In the genomic region with DNA sequence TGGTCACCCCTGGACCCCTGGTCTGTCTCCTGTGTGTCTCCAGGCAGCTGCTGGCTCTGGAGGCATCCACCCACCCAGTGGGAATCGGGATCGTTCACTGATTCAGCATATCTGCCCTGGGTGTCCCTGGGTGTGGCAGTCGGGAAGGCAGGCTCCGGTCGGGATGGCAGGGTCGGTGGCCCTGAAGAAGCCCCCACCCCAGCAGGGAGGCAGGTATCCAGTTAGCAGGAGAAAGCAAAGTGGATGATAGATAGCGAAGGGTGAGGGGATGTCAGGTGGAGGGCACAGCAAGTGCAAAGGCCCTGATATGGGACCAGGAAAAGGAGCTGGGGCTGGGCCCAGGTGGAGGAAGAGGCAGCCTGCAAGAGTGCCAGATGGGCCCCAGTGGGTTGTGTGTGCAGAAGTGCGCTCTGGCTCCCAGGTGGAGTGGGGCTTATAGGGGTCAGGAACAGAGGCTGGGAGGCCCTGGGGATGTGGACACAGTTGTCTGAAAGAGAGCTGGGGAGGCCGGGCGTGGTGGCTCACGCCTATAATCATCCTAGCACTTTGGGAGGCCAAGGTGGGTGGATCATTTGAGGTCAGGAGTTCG, we compare ENCODE assay signal across 11 cellular contexts. TPM values are rescaled to one million over a fixed set of nuclear protein-coding genes. Genes with fewer than 3 reads are reported as not detected.
DNase-seq lines count a peak whose midpoint lies in the region; ATAC-seq and TF ChIP-seq lines count a peak whose summit lies in the region.
"Had no signal": no experiment of that assay in that cellular context is flagged by ENCODE, and none has a peak within 500 bp of the region (broad histone marks: within the 10 kb centered on the region; RNA-seq: fewer than 3 reads in every experiment).

No MANE protein-coding gene starts in this region.

- H3K9me2 ChIP-seq in SK-N-SH = no peaks in the 10 kb centered on the region

- TF ChIP-seq RAD21 in SK-N-SH (IDR thresholded peaks at IDR 0.05; ENCODE audit: low read length) = no peak

- peaks cover 28 to 46% of the 10 kb centered on the region in 2 experiments; a peak in 3 of 4 replicates for H3K4me1 ChIP-seq in SK-N-SH (ENCODE audit: control insufficient read depth in 1 of 2, insufficient read depth in 2 of 2, low read depth in 1 of 2, low read length in 1 of 2)
- peaks cover 0 to 79% (median 64%) of the 10 kb centered on the region in 4 donors for H3K4me1 ChIP-seq in sigmoid colon

- no peak overlapping the region for H3K27ac Mint-ChIP-seq in endothelial cell (ENCODE audit: unreplicated experiment)

- TF ChIP-seq CTCF in SK-N-SH (IDR thresholded peaks at IDR 0.05) (no peak), RWPE1 (conservative IDR thresholded peaks at IDR 0.05; ENCODE audit: low read depth) (no peak), endothelial cell (IDR thresholded peaks at IDR 0.05; ENCODE audit: unreplicated experiment) (no peak), sigmoid colon (IDR thresholded peaks at IDR 0.05) (no peak), lower leg skin (IDR thresholded peaks at IDR 0.05) (no peak)

- CTCF ChIA-PET in SK-N-SH (lab: Yijun Ruan, JAX) (interaction anchor here (1.2 to 7.3 kb wide), 5 partner anchors 10 to 142 kb away, joined by 3 to 64 read pairs (median 10); a partner anchor contains a TSS), RWPE1 (lab: Yijun Ruan, JAX) (interaction anchor here (1.1 kb wide), 1 partner anchor 10 kb away, joined by 3 read pairs; no protein-coding TSS in a partner anchor)

- H3K4me3 ChIP-seq in SK-N-SH (ENCODE audit: low read depth in 2 of 2, low read length in 1 of 2) = peak overlapping the region in 1 of 2 experiments; percentile 68; a peak in 1 of 4 replicates
- no peak overlapping the region for H3K4me3 ChIP-seq in sigmoid colon
- H3K4me3 ChIP-seq in lower leg skin (ENCODE audit: low read depth, poor library complexity, severe bottlenecking) = no peak overlapping the region

- 90% methylated on average over 12 of the region's 12 CpGs for WGBS in SK-N-SH (ENCODE audit: low lambda C conversion rate)
- WGBS in sigmoid colon, 2 donors = 56 to 75% methylated on average over 12 of the region's 12 CpGs
- WGBS in lower leg skin, 2 donors = 56 to 60% methylated on average over 12 of the region's 12 CpGs

- peaks cover 59% of the 10 kb centered on the region for H3K79me2 ChIP-seq in SK-N-SH (ENCODE audit: insufficient read depth)

- peak overlapping the region; percentile 90; the same call in 1 of the 2 replicates for H3K4me2 ChIP-seq in SK-N-SH

- H3F3A ChIP-seq in SK-N-SH (replicated peaks; ENCODE audit: insufficient read depth) = peaks cover 13% of the 10 kb centered on the region

- H3K9me3 Mint-ChIP-seq in endothelial cell (ENCODE audit: unreplicated experiment) = no peaks in the 10 kb centered on the region

- H3K4me3 Mint-ChIP-seq in endothelial cell (ENCODE audit: unreplicated experiment) = peak overlapping the region; percentile 56

- H3K36me3 Mint-ChIP-seq in endothelial cell (ENCODE audit: low read depth, unreplicated experiment) = no peaks in the 10 kb centered on the region

- TF ChIP-seq POLR2A in sigmoid colon (IDR thresholded peaks at IDR 0.05) (no peak), lower leg skin (IDR thresholded peaks at IDR 0.05) (no peak)

- TF ChIP-seq EP300 in SK-N-SH (IDR thresholded peaks at IDR 0.05; ENCODE audit: borderline replicate concordance in 1 of 2, low read depth in 1 of 2, low read length in 1 of 2) = no peak
- TF ChIP-seq EP300 in sigmoid colon (IDR thresholded peaks at IDR 0.05) = no peak

- no peak for ATAC-seq in SK-N-SH treated with all-trans-retinoic acid at 6 μM for 48 hours
- ATAC-seq: heart left ventricle had no signal

- H3K27me3 Mint-ChIP-seq in endothelial cell (ENCODE audit: unreplicated experiment) = peaks cover 30% of the 10 kb centered on the region

- no peak overlapping the region for H3K9ac ChIP-seq in SK-N-SH

- peaks cover 15% of the 10 kb centered on the region for H3K4me1 Mint-ChIP-seq in endothelial cell (ENCODE audit: unreplicated experiment)

- intact Hi-C loops in sigmoid colon (cut with DNase I) (no loop called here), lower leg skin (cut with DNase I; ENCODE audit: low total_unique reads) (no loop called here)

- no peaks in the 10 kb centered on the region for H3K9me3 ChIP-seq in SK-N-SH
- H3K9me3 ChIP-seq in sigmoid colon = no peaks in the 10 kb centered on the region
- H3K9me3 ChIP-seq: heart left ventricle, neutrophil had no signal

- H4K20me1 ChIP-seq in SK-N-SH (ENCODE audit: insufficient read depth) = peaks cover 51% of the 10 kb centered on the region

- H2AFZ ChIP-seq in SK-N-SH (ENCODE audit: low read depth) = no peak overlapping the region

- H3K36me3 ChIP-seq in SK-N-SH (replicated peaks in 1 of 2; ENCODE audit: control insufficient read depth in 1 of 2, insufficient read depth in 2 of 2, low read length in 1 of 2) (peaks cover 0 to 5% of the 10 kb centered on the region in 2 experiments), sigmoid colon (no peaks in the 10 kb centered on the region)
- H3K36me3 ChIP-seq: heart left ventricle, neutrophil had no signal

- POLR2A ChIA-PET in SK-N-SH (lab: Yijun Ruan, JAX) = no interaction called here
- POLR2A ChIA-PET in RWPE1 (lab: Yijun Ruan, JAX; ENCODE audit: low non-redundant PET) = interaction anchor here (0.5 to 0.6 kb wide), 2 partner anchors 147 to 230 kb away, joined by 3 to 9 read pairs; a partner anchor contains a TSS

- H3K27ac ChIP-seq in SK-N-SH (ENCODE audit: low read depth in 2 of 2, low read length in 1 of 2) = no peak overlapping the region; a peak in 1 of 4 replicates
- peak overlapping the region; percentile 86 for H3K27ac ChIP-seq in RWPE1
- H3K27ac ChIP-seq in sigmoid colon = peak overlapping the region; percentile 28 to 87 (median 83)
- H3K27ac ChIP-seq: neutrophil had no signal

- H3K27me3 ChIP-seq in SK-N-SH (ENCODE audit: insufficient read depth) = no peaks in the 10 kb centered on the region
- H3K27me3 ChIP-seq in sigmoid colon = peaks cover 0 to 22% (median 3%) of the 10 kb centered on the region in 3 donors

- no peak for DNase-seq in SK-N-SH
- no peak for DNase-seq in RWPE1 (ENCODE audit: low spot score)
- DNase-seq in endothelial cell (ENCODE audit: low spot score) = no peak
- DNase-seq in sigmoid colon = no peak
- DNase-seq in lower leg skin (ENCODE audit: low spot score in 2 of 2) = no peak
- no peak for DNase-seq in NCI-H345 treated with DMSO at 0.1 percent for 48 hours (lab: John Stamatoyannopoulos, UW; ENCODE audit: unreplicated experiment)
- DNase-seq in NAMALWA (ENCODE audit: low spot score) = no peak
- DNase-seq: NCI-H226 had no signal

TF ChIP-seq in SK-N-SH, 30 proteins besides CTCF, POLR2A, EP300 and RAD21 (continues in another document):
- TF ChIP-seq, protein P1, sequence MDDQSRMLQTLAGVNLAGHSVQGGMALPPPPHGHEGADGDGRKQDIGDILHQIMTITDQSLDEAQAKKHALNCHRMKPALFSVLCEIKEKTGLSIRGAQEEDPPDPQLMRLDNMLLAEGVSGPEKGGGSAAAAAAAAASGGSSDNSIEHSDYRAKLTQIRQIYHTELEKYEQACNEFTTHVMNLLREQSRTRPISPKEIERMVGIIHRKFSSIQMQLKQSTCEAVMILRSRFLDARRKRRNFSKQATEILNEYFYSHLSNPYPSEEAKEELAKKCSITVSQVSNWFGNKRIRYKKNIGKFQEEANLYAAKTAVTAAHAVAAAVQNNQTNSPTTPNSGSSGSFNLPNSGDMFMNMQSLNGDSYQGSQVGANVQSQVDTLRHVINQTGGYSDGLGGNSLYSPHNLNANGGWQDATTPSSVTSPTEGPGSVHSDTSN (IDR thresholded peaks at IDR 0.05) = no peak
- no peak for TF ChIP-seq NFIC (IDR thresholded peaks at IDR 0.05; ENCODE audit: borderline replicate concordance)

TF ChIP-seq in SK-N-SH treated with all-trans-retinoic acid at 6 μM for 48 hours, 23 proteins besides CTCF, POLR2A, EP300 and RAD21 (continues in another document):
- TF ChIP-seq, protein P2, sequence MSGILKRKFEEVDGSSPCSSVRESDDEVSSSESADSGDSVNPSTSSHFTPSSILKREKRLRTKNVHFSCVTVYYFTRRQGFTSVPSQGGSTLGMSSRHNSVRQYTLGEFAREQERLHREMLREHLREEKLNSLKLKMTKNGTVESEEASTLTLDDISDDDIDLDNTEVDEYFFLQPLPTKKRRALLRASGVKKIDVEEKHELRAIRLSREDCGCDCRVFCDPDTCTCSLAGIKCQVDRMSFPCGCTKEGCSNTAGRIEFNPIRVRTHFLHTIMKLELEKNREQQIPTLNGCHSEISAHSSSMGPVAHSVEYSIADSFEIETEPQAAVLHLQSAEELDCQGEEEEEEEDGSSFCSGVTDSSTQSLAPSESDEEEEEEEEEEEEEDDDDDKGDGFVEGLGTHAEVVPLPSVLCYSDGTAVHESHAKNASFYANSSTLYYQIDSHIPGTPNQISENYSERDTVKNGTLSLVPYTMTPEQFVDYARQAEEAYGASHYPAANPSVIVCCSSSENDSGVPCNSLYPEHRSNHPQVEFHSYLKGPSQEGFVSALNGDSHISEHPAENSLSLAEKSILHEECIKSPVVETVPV (CRISPR knock-in tag; IDR thresholded peaks at IDR 0.05) = no peak

RNA-seq across cellular contexts. Expression of a gene that starts 2.3 kb away (rescaled TPM):
- polyA plus RNA-seq in SK-N-SH (2012; rRNA removed) = 22.5 and 24.9 TPM in 2 replicates
- 12.4 and 23.4 TPM in 2 replicates for polyA plus RNA-seq in SK-N-SH (2012; cell fraction: cytosol; rRNA removed)
- polyA plus RNA-seq in SK-N-SH (2012; cell fraction: nucleus; rRNA removed) = 89.0 and 178 TPM in 2 replicates
- 60.7 TPM for total RNA-seq in endothelial cell (ENCODE audit: unreplicated experiment)
- total RNA-seq in sigmoid colon = 10 to 100 TPM; 52.4 to 71.4 (median 58.0) TPM
- polyA plus RNA-seq in sigmoid colon = 10 to 100 TPM; 13.9 to 51.4 (median 32.4) TPM
- total RNA-seq in lower leg skin = 10 to 100 TPM; 28.8 to 42.0 (median 36.0) TPM

RNA-seq across cellular contexts. Expression of a gene that starts 16.5 kb away (rescaled TPM):
- 48.0 and 49.4 TPM in 2 replicates for polyA plus RNA-seq in SK-N-SH (2012; rRNA removed)
- polyA plus RNA-seq in SK-N-SH (2012; cell fraction: cytosol; rRNA removed) = 10.9 and 17.3 TPM in 2 replicates
- polyA plus RNA-seq in SK-N-SH (2012; cell fraction: nucleus; rRNA removed) = 216 and 280 TPM in 2 replicates
- 68.5 TPM for total RNA-seq in endothelial cell (ENCODE audit: unreplicated experiment)
- 10 to 100 TPM in 3 of 4 donors, 1 to 10 TPM in 1; 9.1 to 12.8 (median 11.5) TPM for total RNA-seq in sigmoid colon
- polyA plus RNA-seq in sigmoid colon = 10 to 100 TPM in 1 of 3 donors, 1 to 10 TPM in 2; 3.7 to 18.7 (median 4.2) TPM
- 10 to 100 TPM; 16.9 to 29.9 (median 22.3) TPM for total RNA-seq in lower leg skin

RNA-seq across cellular contexts. Expression of a gene that starts 24.0 kb away (rescaled TPM):
- polyA plus RNA-seq in SK-N-SH (2012; rRNA removed) (not detected in 2 replicates), sigmoid colon (10 to 100 TPM in 1 of 3 donors, 1 to 10 TPM in 2; 4.2 to 10.9 (median 6.0) TPM)
- not detected in 2 replicates for polyA plus RNA-seq in SK-N-SH (2012; cell fraction: cytosol; rRNA removed)
- polyA plus RNA-seq in SK-N-SH (2012; cell fraction: nucleus; rRNA removed) = not detected in 2 replicates
- total RNA-seq in endothelial cell (ENCODE audit: unreplicated experiment) (not detected), sigmoid colon (10 to 100 TPM in 1 of 4 donors, 1 to 10 TPM in 3; 2.2 to 13.3 (median 9.0) TPM), lower leg skin (1 to 10 TPM in 3 of 4 donors, not detected in 1; 1.2 to 3.4 (median 2.2) TPM)

RNA-seq across cellular contexts. Expression of a gene that starts 35.5 kb away (rescaled TPM):
- polyA plus RNA-seq in SK-N-SH (2012; rRNA removed) (74.1 and 129 TPM in 2 replicates), sigmoid colon (10 to 100 TPM in 2 of 3 donors, 1 to 10 TPM in 1; 7.2 to 79.7 (median 24.5) TPM)
- polyA plus RNA-seq in SK-N-SH (2012; cell fraction: cytosol; rRNA removed) = 48.5 and 76.8 TPM in 2 replicates
- polyA plus RNA-seq in SK-N-SH (2012; cell fraction: nucleus; rRNA removed) = 193 and 251 TPM in 2 replicates
- total RNA-seq in endothelial cell (ENCODE audit: unreplicated experiment) (1.3 TPM), sigmoid colon (1 to 10 TPM; 1.1 to 7.9 (median 3.9) TPM), lower leg skin (1 to 10 TPM in 2 of 4 donors, under 1 TPM in 1, not detected in 1; 0.49 to 5.1 (median 4.5) TPM)

Comparison
In these comparisons a context has a peak if more than half of its experiments do, and no peak if none do; other contexts are left out.
1. H3K27ac ChIP-seq: peak in RWPE1 (single experiment) and sigmoid colon (4 of 4); none in SK-N-SH (0 of 2).